Comparison of ENCODE assay signal across 1 cellular context in genomic region chr16:48231675-48232214, GRCh38.
TF ChIP-seq lines count a peak whose summit lies in the region.

No MANE protein-coding gene starts in this region.

TF ChIP-seq in GM23338, 12 proteins besides CTCF, POLR2A, EP300 and RAD21 (continued from another document):
- TF ChIP-seq ZNF462 (CRISPR knock-in tag; IDR thresholded peaks at IDR 0.05) (no peak), ZNF114 (CRISPR knock-in tag; IDR thresholded peaks at IDR 0.05) (no peak), JUNB (IDR thresholded peaks at IDR 0.05; ENCODE audit: unreplicated experiment) (no peak), CREB1 (CRISPR knock-in tag; IDR thresholded peaks at IDR 0.05; ENCODE audit: low read depth) (no peak), EZH2 (IDR thresholded peaks at IDR 0.05; ENCODE audit: low read depth, unreplicated experiment) (no peak), POLR2AphosphoS5 (IDR thresholded peaks at IDR 0.05; ENCODE audit: low read depth) (no peak), ETS1 (IDR thresholded peaks at IDR 0.05) (no peak), STAT1 (IDR thresholded peaks at IDR 0.05; ENCODE audit: unreplicated experiment) (no peak)
